In genomic region chr7:102122026-102122425, GRCh38 we compare ENCODE assay signal across 9 cellular contexts.
DNase-seq lines count a peak whose midpoint lies in the region; ATAC-seq and TF ChIP-seq lines count a peak whose summit lies in the region.
"Had no signal": no experiment of that assay in that cellular context is flagged by ENCODE, and none has a peak within 500 bp of the region (broad histone marks: within the 10 kb centered on the region; RNA-seq: fewer than 3 reads in every experiment).

No MANE protein-coding gene starts in this region.

- H3K36me3 ChIP-seq in SK-N-MC (ENCODE audit: insufficient read depth, low read length) = no peaks in the 10 kb centered on the region; the same call in 1 of the 2 replicates

- ATAC-seq in natural killer cell treated with Interleukin-12 subunit alpha and Interleukin-12 subunit beta and Interleukin-15 and Interleukin-18, amount 100 ng/mL, for 72 hours = peak in 1 of 2 donors; percentile 43
- ATAC-seq in natural killer cell (no peak), HG02840 (IDR thresholded peaks at IDR 0.05; ENCODE audit: low FRiP score, unreplicated experiment) (no peak), HG03045 (IDR thresholded peaks at IDR 0.05; ENCODE audit: unreplicated experiment) (no peak)

- H3K9ac ChIP-seq in SK-N-MC (ENCODE audit: insufficient read length) = peak overlapping the region; percentile 20

- H3K36me3 Mint-ChIP-seq in natural killer cell treated with Interleukin-12 subunit alpha and Interleukin-12 subunit beta and Interleukin-15 and Interleukin-18, amount 100 ng/mL, for 72 hours = no peaks in the 10 kb centered on the region
- no peaks in the 10 kb centered on the region for H3K36me3 Mint-ChIP-seq in natural killer cell

- no peak overlapping the region for H3K4me3 Mint-ChIP-seq in natural killer cell treated with Interleukin-12 subunit alpha and Interleukin-12 subunit beta and Interleukin-15 and Interleukin-18, amount 100 ng/mL, for 72 hours
- no peak overlapping the region for H3K4me3 Mint-ChIP-seq in natural killer cell

- H3K4me1 Mint-ChIP-seq in natural killer cell treated with Interleukin-12 subunit alpha and Interleukin-12 subunit beta and Interleukin-15 and Interleukin-18, amount 100 ng/mL, for 72 hours (ENCODE audit: low read depth in 2 of 2) = peaks cover 9% of the 10 kb centered on the region in 2 donors
- H3K4me1 Mint-ChIP-seq in natural killer cell = peaks cover 7 to 15% of the 10 kb centered on the region in 2 donors

- no peak for DNase-seq in natural killer cell treated with Interleukin-12 subunit alpha and Interleukin-12 subunit beta and Interleukin-15 and Interleukin-18, amount 100 ng/mL, for 72 hours (ENCODE audit: low spot score)
- DNase-seq in natural killer cell (no peak), SK-N-MC (ENCODE audit: low read depth, low spot score) (peak; percentile 75), fibroblast of villous mesenchyme (ENCODE audit: low read depth) (peak; percentile 85), NCI-H2081 treated with DMSO at 0.1 percent for 48 hours (lab: John Stamatoyannopoulos, UW) (no peak)
- DNase-seq in NK-92 treated with Interleukin-12 subunit alpha and Interleukin-12 subunit beta, amount 100 ng/mL, for 24 hours (lab: John Stamatoyannopoulos, UW) = no peak
- DNase-seq: amygdala had no signal

- peak overlapping the region; percentile 53 to 56 for H3K27ac Mint-ChIP-seq in natural killer cell treated with Interleukin-12 subunit alpha and Interleukin-12 subunit beta and Interleukin-15 and Interleukin-18, amount 100 ng/mL, for 72 hours
- no peak overlapping the region for H3K27ac Mint-ChIP-seq in natural killer cell

- H3K27me3 Mint-ChIP-seq in natural killer cell treated with Interleukin-12 subunit alpha and Interleukin-12 subunit beta and Interleukin-15 and Interleukin-18, amount 100 ng/mL, for 72 hours = no peaks in the 10 kb centered on the region
- no peaks in the 10 kb centered on the region for H3K27me3 Mint-ChIP-seq in natural killer cell (ENCODE audit: low read depth in 2 of 2)

- H3K4me3 ChIP-seq in SK-N-MC = peak overlapping the region; percentile 53
- H3K4me3 ChIP-seq in fibroblast of villous mesenchyme (ENCODE audit: low read depth, low read length) = peak overlapping the region; percentile 1

- intact Hi-C loops in natural killer cell (cut with micrococcal nuclease) = no loop called here

- H3K9me3 Mint-ChIP-seq in natural killer cell treated with Interleukin-12 subunit alpha and Interleukin-12 subunit beta and Interleukin-15 and Interleukin-18, amount 100 ng/mL, for 72 hours = no peaks in the 10 kb centered on the region
- no peaks in the 10 kb centered on the region for H3K9me3 Mint-ChIP-seq in natural killer cell

- H3K9me3 ChIP-seq in SK-N-MC (ENCODE audit: low read depth, low read length) = no peaks in the 10 kb centered on the region

- peak overlapping the region; percentile 62 for H3K27ac ChIP-seq in SK-N-MC

- TF ChIP-seq CTCF in natural killer cell (IDR thresholded peaks at IDR 0.05) (no peak), fibroblast of villous mesenchyme (IDR thresholded peaks at IDR 0.05; ENCODE audit: insufficient read depth, low read depth, low read length) (no peak)

Comparison
In these comparisons a context has a peak if more than half of its experiments do, and no peak if none do; other contexts are left out.
1. H3K27ac Mint-ChIP-seq: peak in natural killer cell treated with Interleukin-12 subunit alpha and Interleukin-12 subunit beta and Interleukin-15 and Interleukin-18, amount 100 ng/mL, for 72 hours (2 of 2); none in natural killer cell (0 of 2).
2. DNase-seq: peak in SK-N-MC (single experiment) and fibroblast of villous mesenchyme (single experiment); none in natural killer cell treated with Interleukin-12 subunit alpha and Interleukin-12 subunit beta and Interleukin-15 and Interleukin-18, amount 100 ng/mL, for 72 hours (single experiment), natural killer cell (single experiment), NK-92 treated with Interleukin-12 subunit alpha and Interleukin-12 subunit beta, amount 100 ng/mL, for 24 hours (single experiment) and NCI-H2081 treated with DMSO at 0.1 percent for 48 hours (single experiment).